ENCODE assay signal across 19 cellular contexts in genomic region chr18:65988972-65989371, GRCh38.
A peak's percentile ranks its signal among the peaks of the same experiment; 100 is the strongest.
DNase-seq lines count a peak whose midpoint lies in the region; ATAC-seq, FAIRE-seq and TF ChIP-seq lines count a peak whose summit lies in the region.
"Had no signal": no experiment of that assay in that cellular context is flagged by ENCODE, and none has a peak within 500 bp of the region (broad histone marks: within the 10 kb centered on the region; RNA-seq: fewer than 3 reads in every experiment).

No MANE protein-coding gene starts in this region.

- H3K79me1 ChIP-seq in H9 (ENCODE audit: insufficient read depth, low read depth, low read length, poor library complexity, severe bottlenecking): no peaks in the 10 kb centered on the region

- H3K9me3 ChIP-seq in HepG2 (ENCODE audit: low read length): no peaks in the 10 kb centered on the region
- no peaks in the 10 kb centered on the region for H3K9me3 ChIP-seq in right lobe of liver
- H3K9me3 ChIP-seq in H9 (ENCODE audit: control insufficient read depth, low read depth, low read length): no peaks in the 10 kb centered on the region
- H3K9me3 ChIP-seq in SK-N-MC (ENCODE audit: low read depth, low read length): no peaks in the 10 kb centered on the region
- no peaks in the 10 kb centered on the region for H3K9me3 ChIP-seq in upper lobe of left lung
- H3K9me3 ChIP-seq: BLaER1, Caco-2 had no signal

- no peaks in the 10 kb centered on the region for H4K20me1 ChIP-seq in HepG2 (ENCODE audit: insufficient read depth, low read length)
- no peaks in the 10 kb centered on the region for H4K20me1 ChIP-seq in H9 (ENCODE audit: control insufficient read depth, insufficient read depth, insufficient read length)
- H4K20me1 ChIP-seq: BLaER1 had no signal

- CTCF ChIA-PET in HepG2 (lab: Yijun Ruan, JAX; ENCODE audit: low intra/inter-chr PET ratio, low total read pairs): no interaction called here

- no peak overlapping the region for H2BK15ac ChIP-seq in H9 (ENCODE audit: low read depth, low read length)

- no peak overlapping the region for H2AK5ac ChIP-seq in H9 (ENCODE audit: insufficient read length, low read length)

- no peak for DNase-seq in HepG2 (ENCODE audit: low spot score)
- DNase-seq in right lobe of liver: no peak
- no peak for DNase-seq in H9
- DNase-seq in SK-N-MC (ENCODE audit: low read depth, low spot score): peak; percentile 70
- no peak for DNase-seq in neural crest cell (ENCODE audit: low read depth, low spot score)
- no peak for DNase-seq in putamen (ENCODE audit: low spot score)
- DNase-seq in upper lobe of left lung: no peak
- DNase-seq in activated CD4-positive, alpha-beta T cell treated with anti-CD3 and anti-CD28 coated beads, Interleukin-2, amount 50 U/mL, for 4 hours: no peak
- DNase-seq: AML-193; Caco-2; CD8-positive, alpha-beta memory T cell; DND-41; GDM1; GOT3; HCEC 1CT; HFFc6 had no signal

- H3K18ac ChIP-seq in H9 (ENCODE audit: insufficient read length, low read depth, low read length): no peak overlapping the region

- no peak overlapping the region for H3K56ac ChIP-seq in H9 (ENCODE audit: insufficient read length, low read depth, low read length)

- H4K5ac ChIP-seq in H9 (ENCODE audit: insufficient read length, low read depth, low read length): no peak overlapping the region

- no peak for FAIRE-seq in HepG2 (lab: Jason Lieb, UNC)
- FAIRE-seq: A204.1, GM12892 had no signal

- H2BK20ac ChIP-seq in H9 (ENCODE audit: low read depth, low read length, poor library complexity, severe bottlenecking): no peak overlapping the region

- H3K27me3 ChIP-seq in HepG2 (ENCODE audit: control insufficient read depth in 1 of 2, insufficient read depth in 2 of 2, low read length in 2 of 2) (no peaks in the 10 kb centered on the region), right lobe of liver (no peaks in the 10 kb centered on the region), H9 (ENCODE audit: insufficient read depth, low read length) (no peaks in the 10 kb centered on the region), upper lobe of left lung (no peaks in the 10 kb centered on the region)
- H3K27me3 ChIP-seq: BLaER1 had no signal

- H2BK12ac ChIP-seq in H9 (ENCODE audit: insufficient read length, low read depth, low read length): no peak overlapping the region

- H3K36me3 ChIP-seq in HepG2 (replicated peaks in 1 of 2; ENCODE audit: control insufficient read depth in 1 of 2, insufficient read depth in 2 of 2, low read length in 2 of 2): no peaks in the 10 kb centered on the region
- H3K36me3 ChIP-seq in right lobe of liver: no peaks in the 10 kb centered on the region
- H3K36me3 ChIP-seq in SK-N-MC (ENCODE audit: insufficient read depth, low read length): no peaks in the 10 kb centered on the region
- no peaks in the 10 kb centered on the region for H3K36me3 ChIP-seq in upper lobe of left lung
- H3K36me3 ChIP-seq: BLaER1 had no signal

- H3K4me1 ChIP-seq in HepG2 (ENCODE audit: insufficient read depth, low read length): no peaks in the 10 kb centered on the region
- no peaks in the 10 kb centered on the region for H3K4me1 ChIP-seq in right lobe of liver
- no peaks in the 10 kb centered on the region for H3K4me1 ChIP-seq in H9 (ENCODE audit: insufficient read depth, low read length)
- no peaks in the 10 kb centered on the region for H3K4me1 ChIP-seq in upper lobe of left lung
- H3K4me1 ChIP-seq: Caco-2 had no signal

- POLR2A ChIA-PET in HepG2 (lab: Yijun Ruan, JAX): no interaction called here

- H3K27me3 Mint-ChIP-seq in H9 (ENCODE audit: low read depth) (no peaks in the 10 kb centered on the region), neural crest cell (ENCODE audit: low read depth) (no peaks in the 10 kb centered on the region)
- H3K27me3 Mint-ChIP-seq: CD8-positive, alpha-beta memory T cell had no signal

- H3T11ph ChIP-seq in H9 (ENCODE audit: low read length): no peak overlapping the region

- TF ChIP-seq POLR2A in HepG2 (IDR thresholded peaks at IDR 0.05; ENCODE audit: insufficient read depth in 1 of 2, low read depth in 2 of 2, low read length in 2 of 2) (no peak), right lobe of liver (IDR thresholded peaks at IDR 0.05) (no peak), upper lobe of left lung (IDR thresholded peaks at IDR 0.05) (no peak)

- H3K9me3 Mint-ChIP-seq in H9 (no peaks in the 10 kb centered on the region), neural crest cell (peaks cover 2% of the 10 kb centered on the region)

- H3K9ac ChIP-seq in HepG2 (ENCODE audit: insufficient read depth, low read depth, low read length): no peak overlapping the region
- no peak overlapping the region for H3K9ac ChIP-seq in H9 (ENCODE audit: extremely low read depth, insufficient read length, low read length)
- H3K9ac ChIP-seq in SK-N-MC (ENCODE audit: insufficient read length): peak overlapping the region; percentile 39
- H3K9ac ChIP-seq: BLaER1 had no signal

- no peak overlapping the region for H2BK120ac ChIP-seq in H9 (ENCODE audit: low read depth, low read length, poor library complexity, severe bottlenecking)

- no peak overlapping the region for H3K27ac ChIP-seq in HepG2 (ENCODE audit: extremely low read length, insufficient read depth, low read length)
- no peak overlapping the region for H3K27ac ChIP-seq in right lobe of liver
- H3K27ac ChIP-seq in H9 (ENCODE audit: insufficient read length, low read depth, low read length): no peak overlapping the region
- H3K27ac ChIP-seq in SK-N-MC: peak overlapping the region; percentile 91
- no peak overlapping the region for H3K27ac ChIP-seq in upper lobe of left lung
- H3K27ac ChIP-seq: BLaER1 had no signal

- TF ChIP-seq RAD21 in HepG2 (CRISPR knock-in tag; IDR thresholded peaks at IDR 0.05): no peak

- H3K27ac Mint-ChIP-seq in H9 (peak overlapping the region; percentile 10 to 81 (median 30); a peak in 2 of 7 replicates), neural crest cell (ENCODE audit: unreplicated experiment) (peak overlapping the region; percentile 22)
- H3K27ac Mint-ChIP-seq: CD8-positive, alpha-beta memory T cell; HFFc6 had no signal

- ATAC-seq in HepG2 (no peak), right lobe of liver (no peak), upper lobe of left lung (ENCODE audit: low FRiP score in 2 of 2) (no peak)

- no peak overlapping the region for H2BK5ac ChIP-seq in H9 (ENCODE audit: insufficient read length, low read length)

- intact Hi-C loops in HepG2 (cut with micrococcal nuclease; ENCODE audit: unreplicated experiment) (no loop called here), right lobe of liver (cut with DNase I) (no loop called here)

- H3K79me2 ChIP-seq in HepG2 (ENCODE audit: insufficient read depth, low read length) (no peaks in the 10 kb centered on the region), H9 (ENCODE audit: insufficient read depth, low read length) (no peaks in the 10 kb centered on the region)

- no peak overlapping the region for H3K4me3 ChIP-seq in HepG2 (replicated peaks in 1 of 3; ENCODE audit: insufficient read depth in 1 of 3, low read depth in 2 of 3, low read length in 3 of 3)
- H3K4me3 ChIP-seq in right lobe of liver: no peak overlapping the region
- peak overlapping the region; percentile 47 for H3K4me3 ChIP-seq in SK-N-MC
- H3K4me3 ChIP-seq in upper lobe of left lung: no peak overlapping the region
- H3K4me3 ChIP-seq: BLaER1 had no signal

- TF ChIP-seq EP300 in HepG2 (IDR thresholded peaks at IDR 0.05; ENCODE audit: low read depth in 2 of 2, low read length in 2 of 2) (no peak), HepG2 (CRISPR knock-in tag; IDR thresholded peaks at IDR 0.05; ENCODE audit: borderline replicate concordance) (no peak), upper lobe of left lung (IDR thresholded peaks at IDR 0.05) (no peak)

- H4K91ac ChIP-seq in H9 (ENCODE audit: insufficient read length, low read depth, low read length): no peak overlapping the region

- no peak overlapping the region for H3K14ac ChIP-seq in H9 (ENCODE audit: insufficient read depth, low read length)

- H3K4me1 Mint-ChIP-seq in H9 (peaks cover 9% of the 10 kb centered on the region in 2 experiments), neural crest cell (peaks cover 14% of the 10 kb centered on the region)
- H3K4me1 Mint-ChIP-seq: CD8-positive, alpha-beta memory T cell had no signal

- no peak for TF ChIP-seq CTCF in HepG2 (CRISPR knock-in tag; IDR thresholded peaks at IDR 0.05)
- no peak for TF ChIP-seq CTCF in right lobe of liver (IDR thresholded peaks at IDR 0.05)
- no peak for TF ChIP-seq CTCF in H9 (conservative IDR thresholded peaks at IDR 0.05)
- no peak for TF ChIP-seq CTCF in neural crest cell (conservative IDR thresholded peaks at IDR 0.05)
- TF ChIP-seq CTCF in upper lobe of left lung (IDR thresholded peaks at IDR 0.05): no peak

- H2AFZ ChIP-seq in HepG2 (ENCODE audit: low read length) (no peak overlapping the region), H9 (ENCODE audit: low read length) (no peak overlapping the region)

- no peak overlapping the region for H3K23ac ChIP-seq in H9 (ENCODE audit: insufficient read length, low read depth, low read length)

- H3K4ac ChIP-seq in H9 (ENCODE audit: low read depth, low read length): no peak overlapping the region

- in situ Hi-C loops in HepG2 (cut with HindIII; ENCODE audit: extremely low pct_ligation_motif_present, low pct_unique_long_range_greater_than_20kb): no loop called here

- no TSS peak for BruUV-seq in HepG2 (replicated peaks; lab: Mats Ljungman, UMichigan)

- H3K4me2 ChIP-seq in HepG2 (ENCODE audit: low read depth, low read length) (no peak overlapping the region), H9 (ENCODE audit: insufficient read depth, insufficient read length, low read length) (no peak overlapping the region)
- H3K4me2 ChIP-seq: BLaER1 had no signal

- no peaks in the 10 kb centered on the region for H3K23me2 ChIP-seq in H9 (ENCODE audit: insufficient read length, low read depth, low read length, poor library complexity, severe bottlenecking)

- H3K36me3 Mint-ChIP-seq in H9 (ENCODE audit: insufficient read depth in 1 of 3, low read depth in 3 of 3) (no peaks in the 10 kb centered on the region; a peak in 1 of 7 replicates), neural crest cell (ENCODE audit: low read depth) (no peaks in the 10 kb centered on the region)
- H3K36me3 Mint-ChIP-seq: CD8-positive, alpha-beta memory T cell had no signal

- WGBS in HepG2 (ENCODE audit: low lambda C conversion rate): 2% methylated on average over 3 of the region's 3 CpGs
- 23% methylated on average over 3 of the region's 3 CpGs for WGBS in right lobe of liver (ENCODE audit: insufficient coverage, low coverage, low lambda C conversion rate, missing lambda C conversion rate)
- no CpG with 5 or more reads among the region's 3 CpGs for WGBS in H9 (ENCODE audit: extremely low coverage, insufficient read length, low lambda C conversion rate)
- 52 to 53% methylated on average over 3 of the region's 3 CpGs for WGBS in upper lobe of left lung, 2 donors

- H3K4me3 Mint-ChIP-seq in H9: no peak overlapping the region
- H3K4me3 Mint-ChIP-seq in neural crest cell: no peak overlapping the region
- H3K4me3 Mint-ChIP-seq: CD8-positive, alpha-beta memory T cell; HFFc6 had no signal

- H4K8ac ChIP-seq in H9 (replicated peaks; ENCODE audit: insufficient read length, low read depth, low read length): no peak overlapping the region

TF ChIP-seq in HepG2, 621 proteins besides CTCF, POLR2A, EP300 and RAD21:
- TF ChIP-seq MAFK (conservative IDR thresholded peaks at IDR 0.05 in 1 of 2, IDR thresholded peaks at IDR 0.05 in 1 of 2; ENCODE audit: low read length in 2 of 2): peak; percentile 72 to 87
- TF ChIP-seq MAFF (IDR thresholded peaks at IDR 0.05; ENCODE audit: low read depth, low read length): peak; percentile 81
- no peak for TF ChIP-seq HNF4A (CRISPR knock-in tag; IDR thresholded peaks at IDR 0.05)
TF ChIP-seq in HepG2: peak in this region for 2.
